In genomic region chr7:3152714-3153113, GRCh38 we compare ENCODE assay signal across 20 cellular contexts.
DNase-seq lines count a peak whose midpoint lies in the region; FAIRE-seq and TF ChIP-seq lines count a peak whose summit lies in the region.
"Had no signal": no experiment of that assay in that cellular context is flagged by ENCODE, and none has a peak within 500 bp of the region (broad histone marks: within the 10 kb centered on the region; RNA-seq: fewer than 3 reads in every experiment).

No MANE protein-coding gene starts in this region.

- H3K4ac ChIP-seq in mesenchymal stem cell (ENCODE audit: low read depth in 1 of 2, low read length in 2 of 2), result no peak overlapping the region

- H3K18ac ChIP-seq in mesenchymal stem cell (ENCODE audit: low read depth in 1 of 2, low read length in 2 of 2), result no peak overlapping the region

- H3K27me3 ChIP-seq in BLaER1 treated with 17β-estradiol and CSF1 and Interleukin-3, amounts not matched to agents 10 nM and 100 nM, result 0 out of 22 replicates have a peak, but pooled peaks cover 0 to 6% (median 0%) of the 10 kb centered on the region in 11 experiments
- H3K27me3 ChIP-seq in mesenchymal stem cell (ENCODE audit: control insufficient read depth in 1 of 2, insufficient read depth in 1 of 2, low read length in 2 of 2), result peaks cover 0 to 8% of the 10 kb centered on the region in 2 experiments
- H3K27me3 ChIP-seq in vagina, result no peaks in the 10 kb centered on the region

- no peak for TF ChIP-seq CTCF in vagina (IDR thresholded peaks at IDR 0.05)

- no peak overlapping the region for H2AK5ac ChIP-seq in mesenchymal stem cell (ENCODE audit: low read length, severe bottlenecking)

- WGBS in mesenchymal stem cell, result 88% methylated on average over 7 of the region's 7 CpGs

- H3K36me3 ChIP-seq in BLaER1 treated with 17β-estradiol and CSF1 and Interleukin-3, amounts not matched to agents 10 nM and 100 nM, result no peaks in the 10 kb centered on the region
- H3K36me3 ChIP-seq in mesenchymal stem cell (ENCODE audit: control insufficient read depth in 1 of 2, insufficient read depth in 2 of 2, low read depth in 1 of 2, low read length in 2 of 2) (no peaks in the 10 kb centered on the region), vagina (no peaks in the 10 kb centered on the region)

- no peaks in the 10 kb centered on the region for H3K9me3 ChIP-seq in BLaER1 treated with 17β-estradiol and CSF1 and Interleukin-3, amounts not matched to agents 10 nM and 100 nM (replicated peaks in 1 of 11)
- no peaks in the 10 kb centered on the region for H3K9me3 ChIP-seq in mesenchymal stem cell (ENCODE audit: control insufficient read depth, low read length)
- H3K9me3 ChIP-seq in vagina, result no peaks in the 10 kb centered on the region

- FAIRE-seq in GM12892 (lab: Jason Lieb, UNC), result peak; percentile 14
- peak; percentile 20 for FAIRE-seq in urothelium cell line (lab: Jason Lieb, UNC)
- FAIRE-seq: GM18507 had no signal

- no peak overlapping the region for H2BK5ac ChIP-seq in mesenchymal stem cell (ENCODE audit: low read depth, low read length, poor library complexity, severe bottlenecking)

- H4K91ac ChIP-seq in mesenchymal stem cell (ENCODE audit: low read length), result no peak overlapping the region

- H4K20me1 ChIP-seq in BLaER1 treated with 17β-estradiol and CSF1 and Interleukin-3, amounts not matched to agents 10 nM and 100 nM, result no peaks in the 10 kb centered on the region

- H2AFZ ChIP-seq in mesenchymal stem cell (ENCODE audit: low read depth, low read length), result no peak overlapping the region

- DNase-seq in GM12892 (ENCODE audit: insufficient read length) (no peak), mesenchymal stem cell (no peak), urothelium cell line (ENCODE audit: low spot score) (no peak), NCI-H2107 (lab: John Stamatoyannopoulos, UW) (no peak), NCI-H226 (no peak), vagina (ENCODE audit: extremely low spot score in 2 of 2) (no peak)
- DNase-seq: Calu3, DMS79 treated with DMSO at 0.1 percent for 48 hours, H7, KBM-7, MV-4-11, NCI-H1105, NCI-H1436 treated with DMSO at 0.1 percent for 48 hours, NCI-H187 treated with DMSO at 0.1 percent for 48 hours, NCI-H526 treated with DMSO at 0.1 percent for 48 hours, SHP77, T-cell had no signal

- H3K27ac ChIP-seq in BLaER1 treated with 17β-estradiol and CSF1 and Interleukin-3, amounts not matched to agents 10 nM and 100 nM, result peak overlapping the region in 2 of 11 experiments; percentile 11 to 79; a peak in 4 of 22 replicates
- H3K27ac ChIP-seq in mesenchymal stem cell (ENCODE audit: low read length, poor library complexity, severe bottlenecking) (no peak overlapping the region), vagina (no peak overlapping the region)
- H3K27ac ChIP-seq: RWPE1 had no signal

- no peak overlapping the region for H2BK15ac ChIP-seq in mesenchymal stem cell (ENCODE audit: low read depth, poor library complexity, severe bottlenecking)

- intact Hi-C loops in vagina (cut with DNase I), result loop anchor here (10.0 kb wide), 1 partner anchor 268 kb away; no protein-coding TSS in a partner anchor

- H3K79me1 ChIP-seq in mesenchymal stem cell (replicated peaks; ENCODE audit: low read length, poor library complexity, severe bottlenecking), result no peaks in the 10 kb centered on the region

- peak overlapping the region; percentile 37 for H4K8ac ChIP-seq in mesenchymal stem cell (ENCODE audit: low read length)

- no peak overlapping the region for H3K9ac ChIP-seq in BLaER1 treated with 17β-estradiol and CSF1 and Interleukin-3, amounts not matched to agents 10 nM and 100 nM
- H3K9ac ChIP-seq in mesenchymal stem cell (ENCODE audit: low read length), result no peak overlapping the region

- H3K23ac ChIP-seq in mesenchymal stem cell (ENCODE audit: low read length in 2 of 2), result no peak overlapping the region

- H3K4me1 ChIP-seq in BLaER1 treated with 17β-estradiol and CSF1 and Interleukin-3, amounts not matched to agents 10 nM and 100 nM, result peaks cover 28 to 82% (median 73%) of the 10 kb centered on the region in 10 experiments
- H3K4me1 ChIP-seq in mesenchymal stem cell (ENCODE audit: control insufficient read depth, insufficient read depth, low read depth, low read length), result no peaks in the 10 kb centered on the region
- no peaks in the 10 kb centered on the region for H3K4me1 ChIP-seq in vagina

- TF ChIP-seq POLR2A in GM12892 (IDR thresholded peaks at IDR 0.05; ENCODE audit: low read depth, low read length) (no peak), vagina (IDR thresholded peaks at IDR 0.05) (no peak)

- no peak overlapping the region for H2BK120ac ChIP-seq in mesenchymal stem cell (ENCODE audit: low read depth, low read length)

- peak overlapping the region in 9 of 11 experiments; percentile 17 to 90 (median 86); a peak in 18 of 22 replicates for H3K4me2 ChIP-seq in BLaER1 treated with 17β-estradiol and CSF1 and Interleukin-3, amounts not matched to agents 10 nM and 100 nM
- no peak overlapping the region for H3K4me2 ChIP-seq in mesenchymal stem cell (ENCODE audit: low read length, poor library complexity, severe bottlenecking)

- no peak overlapping the region for H3K14ac ChIP-seq in mesenchymal stem cell (ENCODE audit: low read length in 2 of 2)

- no peak overlapping the region for H3K4me3 ChIP-seq in BLaER1 treated with 17β-estradiol and CSF1 and Interleukin-3, amounts not matched to agents 10 nM and 100 nM
- H3K4me3 ChIP-seq in mesenchymal stem cell (ENCODE audit: insufficient read depth in 1 of 2, low read depth in 1 of 2, low read length in 2 of 2) (no peak overlapping the region), vagina (no peak overlapping the region)

- H2BK12ac ChIP-seq in mesenchymal stem cell (ENCODE audit: low read length in 2 of 2), result no peak overlapping the region
